Comparison of ENCODE assay signal across 22 cellular contexts in the genomic region with DNA sequence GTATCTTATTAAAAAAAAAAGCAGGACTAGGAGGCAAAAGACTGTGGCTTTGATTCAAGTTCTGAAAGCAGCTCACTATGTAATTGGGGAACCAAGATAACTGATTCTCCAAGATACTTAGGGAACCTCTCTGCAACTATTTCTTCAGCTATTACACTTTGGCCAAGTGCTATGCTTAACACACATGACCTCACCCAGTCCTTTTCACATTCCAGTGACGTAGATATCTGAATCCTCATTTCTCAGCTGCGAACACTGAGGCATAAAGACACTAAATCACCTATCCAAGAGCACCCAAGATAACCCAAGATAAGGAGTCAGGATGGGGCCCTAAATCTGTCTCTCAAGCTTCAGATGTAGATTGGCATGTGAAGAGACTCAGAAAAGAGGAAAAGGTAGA.
DNase-seq lines count a peak whose midpoint lies in the region; ATAC-seq, FAIRE-seq and TF ChIP-seq lines count a peak whose summit lies in the region.
"Had no signal": no experiment of that assay in that cellular context is flagged by ENCODE, and none has a peak within 500 bp of the region (broad histone marks: within the 10 kb centered on the region; RNA-seq: fewer than 3 reads in every experiment).

No MANE protein-coding gene starts in this region.

- CTCF ChIA-PET in HepG2 (lab: Yijun Ruan, JAX; ENCODE audit: low intra/inter-chr PET ratio, low total read pairs) = no interaction called here

- no peak for TF ChIP-seq RAD21 in HepG2 (CRISPR knock-in tag; IDR thresholded peaks at IDR 0.05)

- TF ChIP-seq EP300 in HepG2 (IDR thresholded peaks at IDR 0.05; ENCODE audit: low read depth in 2 of 2, low read length in 2 of 2) (no peak), HepG2 (CRISPR knock-in tag; IDR thresholded peaks at IDR 0.05; ENCODE audit: borderline replicate concordance) (no peak)

- TF ChIP-seq POLR2A in HepG2 (IDR thresholded peaks at IDR 0.05; ENCODE audit: insufficient read depth in 1 of 2, low read depth in 2 of 2, low read length in 2 of 2) = no peak
- TF ChIP-seq POLR2A in right lobe of liver (IDR thresholded peaks at IDR 0.05) = no peak

- H3K79me2 ChIP-seq in HepG2 (ENCODE audit: insufficient read depth, low read length) = no peaks in the 10 kb centered on the region
- H3K79me2 ChIP-seq in mesendoderm (ENCODE audit: control insufficient read depth, insufficient read depth, low read length) = no peaks in the 10 kb centered on the region

- H3K18ac ChIP-seq in mesendoderm (ENCODE audit: low read length) = no peak overlapping the region

- H2BK5ac ChIP-seq in mesendoderm (ENCODE audit: low read length) = no peak overlapping the region

- intact Hi-C loops in HepG2 (cut with micrococcal nuclease; ENCODE audit: unreplicated experiment) = no loop called here
- intact Hi-C loops in right lobe of liver (cut with DNase I) = no loop called here
- intact Hi-C loops in aorta (cut with DNase I) = no loop called here

- H3K79me1 ChIP-seq in mesendoderm (ENCODE audit: low read length) = no peaks in the 10 kb centered on the region

- H3K4ac ChIP-seq in mesendoderm (ENCODE audit: low read depth, low read length) = no peak overlapping the region

- POLR2A ChIA-PET in HepG2 (lab: Yijun Ruan, JAX) = no interaction called here

- no TSS peak for BruUV-seq in HepG2 (replicated peaks; lab: Mats Ljungman, UMichigan)

- no peak overlapping the region for H4K5ac ChIP-seq in mesendoderm (ENCODE audit: low read length)

- WGBS in HepG2 (ENCODE audit: low lambda C conversion rate) = 0% methylated on average over 2 of the region's 2 CpGs
- WGBS in right lobe of liver (ENCODE audit: insufficient coverage, low coverage, low lambda C conversion rate, missing lambda C conversion rate) = 47% methylated on average over 2 of the region's 2 CpGs
- no CpG with 5 or more reads among the region's 2 CpGs for WGBS in mesendoderm (ENCODE audit: extremely low coverage, insufficient coverage, low lambda C conversion rate)
- 85 to 92% methylated on average over 2 of the region's 2 CpGs for WGBS in aorta, 2 donors

- H3K23ac ChIP-seq in mesendoderm (ENCODE audit: low read length) = no peak overlapping the region

- no peak overlapping the region for H4K8ac ChIP-seq in mesendoderm (ENCODE audit: low read depth, low read length)

- no peak overlapping the region for H3K56ac ChIP-seq in mesendoderm (ENCODE audit: low read length)

- no peak for FAIRE-seq in HepG2 (lab: Jason Lieb, UNC)
- FAIRE-seq: H1 had no signal

- no peak overlapping the region for H2AFZ ChIP-seq in HepG2 (ENCODE audit: low read length)

- H3K9ac ChIP-seq in HepG2 (ENCODE audit: insufficient read depth, low read depth, low read length) = no peak overlapping the region
- H3K9ac ChIP-seq in mesendoderm (ENCODE audit: low read length) = no peak overlapping the region
- H3K9ac ChIP-seq: KMS-11 had no signal

- H3K9me3 ChIP-seq in HepG2 (ENCODE audit: low read length) = no peaks in the 10 kb centered on the region
- H3K9me3 ChIP-seq in right lobe of liver = no peaks in the 10 kb centered on the region
- H3K9me3 ChIP-seq in aorta (ENCODE audit: control insufficient read depth, low read length) = no peaks in the 10 kb centered on the region
- H3K9me3 ChIP-seq: Caco-2 had no signal

- peaks cover 1 to 35% of the 10 kb centered on the region in 2 experiments; a peak in 3 of 5 replicates for H3K27me3 ChIP-seq in HepG2 (ENCODE audit: control insufficient read depth in 1 of 2, insufficient read depth in 2 of 2, low read length in 2 of 2)
- H3K27me3 ChIP-seq in right lobe of liver = no peaks in the 10 kb centered on the region
- no peaks in the 10 kb centered on the region for H3K27me3 ChIP-seq in mesendoderm (ENCODE audit: insufficient read depth, low read length, poor library complexity)
- H3K27me3 ChIP-seq in aorta (ENCODE audit: control insufficient read depth in 1 of 2, insufficient read depth in 2 of 2, low read length in 1 of 2) = no peaks in the 10 kb centered on the region

- H3K4me3 ChIP-seq in HepG2 (replicated peaks in 1 of 3; ENCODE audit: insufficient read depth in 1 of 3, low read depth in 2 of 3, low read length in 3 of 3) = no peak overlapping the region
- no peak overlapping the region for H3K4me3 ChIP-seq in right lobe of liver
- H3K4me3 ChIP-seq in fibroblast of villous mesenchyme (ENCODE audit: low read depth, low read length) = no peak overlapping the region
- H3K4me3 ChIP-seq in mesendoderm (ENCODE audit: low read length) = no peak overlapping the region
- H3K4me3 ChIP-seq in aorta (ENCODE audit: low read length in 2 of 2) = no peak overlapping the region

- H3K4me2 ChIP-seq in HepG2 (ENCODE audit: low read depth, low read length) (no peak overlapping the region), mesendoderm (ENCODE audit: low read length) (no peak overlapping the region)
- H3K4me2 ChIP-seq: KMS-11 had no signal

- no peak overlapping the region for H2AK5ac ChIP-seq in mesendoderm (ENCODE audit: low read length)

- no peak overlapping the region for H2BK15ac ChIP-seq in mesendoderm (replicated peaks; ENCODE audit: low read depth)

- H3K4me1 ChIP-seq in HepG2 (ENCODE audit: insufficient read depth, low read length) (no peaks in the 10 kb centered on the region), right lobe of liver (no peaks in the 10 kb centered on the region), mesendoderm (ENCODE audit: control insufficient read depth, low read depth, low read length) (peaks cover 23% of the 10 kb centered on the region), aorta (ENCODE audit: control insufficient read depth in 1 of 2, insufficient read depth in 2 of 2, low read length in 2 of 2) (no peaks in the 10 kb centered on the region)

- no peak for DNase-seq in HepG2 (ENCODE audit: low spot score)
- no peak for DNase-seq in right lobe of liver
- peak; percentile 78 for DNase-seq in fibroblast of villous mesenchyme (ENCODE audit: low read depth)
- DNase-seq in mesendoderm = peak; percentile 71
- DNase-seq in aorta = no peak
- DNase-seq in caudate nucleus (lab: John Stamatoyannopoulos, UW) = no peak
- no peak for DNase-seq in KG1 (lab: John Stamatoyannopoulos, UW)
- DNase-seq: 8988T; Caco-2; CD4-positive, alpha-beta T cell; DMS153; GF-D8; MV-4-11; NCI-H1694 treated with DMSO at 0.1 percent for 48 hours; NCI-H2107; NCI-H524; NCI-H82; SIG-M5 had no signal

- H4K20me1 ChIP-seq in HepG2 (ENCODE audit: insufficient read depth, low read length) = no peaks in the 10 kb centered on the region

- in situ Hi-C loops in HepG2 (cut with HindIII; ENCODE audit: extremely low pct_ligation_motif_present, low pct_unique_long_range_greater_than_20kb) = no loop called here

- TF ChIP-seq CTCF in HepG2 (CRISPR knock-in tag; IDR thresholded peaks at IDR 0.05) (no peak), right lobe of liver (IDR thresholded peaks at IDR 0.05) (no peak), fibroblast of villous mesenchyme (IDR thresholded peaks at IDR 0.05; ENCODE audit: insufficient read depth, low read depth, low read length) (no peak)

- ATAC-seq in HepG2 (no peak), right lobe of liver (no peak), aorta (ENCODE audit: low FRiP score) (peak; percentile 61), GM21619 (IDR thresholded peaks at IDR 0.05; ENCODE audit: unreplicated experiment) (no peak)

- no peak overlapping the region for H2BK120ac ChIP-seq in mesendoderm (ENCODE audit: low read depth, low read length)

- H3K27ac ChIP-seq in HepG2 (ENCODE audit: extremely low read length, insufficient read depth, low read length) (no peak overlapping the region), right lobe of liver (no peak overlapping the region), mesendoderm (ENCODE audit: low read depth, low read length) (no peak overlapping the region), aorta (ENCODE audit: low read depth in 1 of 2, low read length in 2 of 2) (no peak overlapping the region), caudate nucleus (ENCODE audit: low read depth, low read length) (no peak overlapping the region)
- H3K27ac ChIP-seq: KMS-11, RWPE1 had no signal

- H3K36me3 ChIP-seq in HepG2 (replicated peaks in 1 of 2; ENCODE audit: control insufficient read depth in 1 of 2, insufficient read depth in 2 of 2, low read length in 2 of 2) (no peaks in the 10 kb centered on the region), right lobe of liver (no peaks in the 10 kb centered on the region), mesendoderm (ENCODE audit: control insufficient read depth, insufficient read depth, low read length) (no peaks in the 10 kb centered on the region), aorta (ENCODE audit: control insufficient read depth in 1 of 2, insufficient read depth in 2 of 2, low read length in 1 of 2) (no peaks in the 10 kb centered on the region)

TF ChIP-seq in HepG2, 621 proteins besides CTCF, POLR2A, EP300 and RAD21:
- TF ChIP-seq SUZ12 (IDR thresholded peaks at IDR 0.05; ENCODE audit: low read depth, low read length) (no peak), LCORL (IDR thresholded peaks at IDR 0.05) (no peak), LCORL (CRISPR knock-in tag; IDR thresholded peaks at IDR 0.05) (no peak), ZFP62 (CRISPR knock-in tag; IDR thresholded peaks at IDR 0.05) (no peak), CREB1 (IDR thresholded peaks at IDR 0.05) (peak; percentile 57), CREB1 (CRISPR knock-in tag; IDR thresholded peaks at IDR 0.05) (no peak)
- TF ChIP-seq, protein P1, sequence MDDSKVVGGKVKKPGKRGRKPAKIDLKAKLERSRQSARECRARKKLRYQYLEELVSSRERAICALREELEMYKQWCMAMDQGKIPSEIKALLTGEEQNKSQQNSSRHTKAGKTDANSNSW (CRISPR knock-in tag; IDR thresholded peaks at IDR 0.05; ENCODE audit: borderline replicate concordance) = no peak

Comparison
In these comparisons a context has a peak if more than half of its experiments do, and no peak if none do; other contexts are left out.
1. DNase-seq: peak in fibroblast of villous mesenchyme (single experiment) and mesendoderm (single experiment); none in HepG2 (single experiment), right lobe of liver (0 of 3), aorta (0 of 2), caudate nucleus (0 of 61) and KG1 (single experiment).